8 cellular contexts compared by ENCODE assay signal in genomic region chr19:19539738-19540703, GRCh38. TPM values are rescaled to one million over a fixed set of nuclear protein-coding genes. Genes with fewer than 3 reads are reported as not detected.
DNase-seq lines count a peak whose midpoint lies in the region; ATAC-seq and TF ChIP-seq lines count a peak whose summit lies in the region.

No MANE protein-coding gene starts in this region.

- peaks cover 4% of the 10 kb centered on the region for H3K36me3 Mint-ChIP-seq in T-helper 2 cell treated with Interferon-gamma antibody and Interleukin-4, amounts not matched to agents 5 μg/mL and 100 μg/mL, for 36 hours (ENCODE audit: low read depth)
- peaks cover 9% of the 10 kb centered on the region for H3K36me3 Mint-ChIP-seq in endothelial cell (ENCODE audit: low read depth, unreplicated experiment)

- DNase-seq in COLO829 (ENCODE audit: low spot score) (peak; percentile 80), astrocyte of the hippocampus (ENCODE audit: low read depth, low spot score) (peak; percentile 83), left colon (peak; percentile 74 to 83), NCI-H2107 (lab: John Stamatoyannopoulos, UW) (no peak), endothelial cell (ENCODE audit: low spot score) (no peak), NOMO-1 (lab: John Stamatoyannopoulos, UW; ENCODE audit: unreplicated experiment in 2 of 2) (no peak)
- peak; percentile 60 for DNase-seq in T-helper 2 cell treated with Interferon-gamma antibody and Interleukin-4, amounts not matched to agents 5 μg/mL and 100 μg/mL, for 36 hours (ENCODE audit: low spot score)
- DNase-seq in stimulated activated CD8-positive, alpha-beta memory T cell treated with anti-CD3 and anti-CD28 coated beads, Interleukin-15, amount 100 ng/mL, for 24 hours (ENCODE audit: low read depth) = peak; percentile 38

- peak; percentile 57 for ATAC-seq in left colon

- TF ChIP-seq CTCF in endothelial cell (IDR thresholded peaks at IDR 0.05; ENCODE audit: unreplicated experiment) = no peak

- peaks cover 15% of the 10 kb centered on the region for H3K4me1 Mint-ChIP-seq in T-helper 2 cell treated with Interferon-gamma antibody and Interleukin-4, amounts not matched to agents 5 μg/mL and 100 μg/mL, for 36 hours (ENCODE audit: low read depth)
- no peaks in the 10 kb centered on the region for H3K4me1 Mint-ChIP-seq in endothelial cell (ENCODE audit: unreplicated experiment)

- H3K27ac Mint-ChIP-seq in T-helper 2 cell treated with Interferon-gamma antibody and Interleukin-4, amounts not matched to agents 5 μg/mL and 100 μg/mL, for 36 hours = peak overlapping the region; percentile 26
- no peak overlapping the region for H3K27ac Mint-ChIP-seq in endothelial cell (ENCODE audit: unreplicated experiment)

- peak overlapping the region; percentile 76 for H3K4me3 Mint-ChIP-seq in T-helper 2 cell treated with Interferon-gamma antibody and Interleukin-4, amounts not matched to agents 5 μg/mL and 100 μg/mL, for 36 hours
- H3K4me3 Mint-ChIP-seq in endothelial cell (ENCODE audit: unreplicated experiment) = no peak overlapping the region

- H3K9me3 Mint-ChIP-seq in T-helper 2 cell treated with Interferon-gamma antibody and Interleukin-4, amounts not matched to agents 5 μg/mL and 100 μg/mL, for 36 hours = no peaks in the 10 kb centered on the region
- H3K9me3 Mint-ChIP-seq in endothelial cell (ENCODE audit: unreplicated experiment) = no peaks in the 10 kb centered on the region

- peaks cover 21% of the 10 kb centered on the region for H3K27me3 Mint-ChIP-seq in T-helper 2 cell treated with Interferon-gamma antibody and Interleukin-4, amounts not matched to agents 5 μg/mL and 100 μg/mL, for 36 hours (ENCODE audit: low read depth)
- peaks cover 18% of the 10 kb centered on the region for H3K27me3 Mint-ChIP-seq in endothelial cell (ENCODE audit: unreplicated experiment)

- intact Hi-C loops in left colon (cut with DNase I, micrococcal nuclease) = loop anchor here (5.0 to 10.0 kb wide), 2 partner anchors 102 to 415 kb away; partner anchors contain the start of gene GMIP (in 1 of the 2)

RNA-seq across cellular contexts. Expression of gene CILP2, which starts 2.0 kb away (rescaled TPM):
- under 1 TPM; 0.09 to 0.11 TPM for total RNA-seq in left colon
- 0.23 TPM for total RNA-seq in endothelial cell (ENCODE audit: unreplicated experiment)

RNA-seq across cellular contexts. Expression of gene YJEFN3, which starts 11.3 kb away (rescaled TPM):
- 1 to 10 TPM; 4.6 to 4.9 TPM for total RNA-seq in left colon
- 5.2 TPM for total RNA-seq in endothelial cell (ENCODE audit: unreplicated experiment)

RNA-seq across cellular contexts. Expression of gene NDUFA13, which starts 24.0 kb away (rescaled TPM):
- total RNA-seq in left colon = 100 to 1,000 TPM; 430 to 489 TPM
- 278 TPM for total RNA-seq in endothelial cell (ENCODE audit: unreplicated experiment)

RNA-seq across cellular contexts. Expression of gene TSSK6, which starts 24.7 kb away (rescaled TPM):
- 1 to 10 TPM; 1.6 to 2.8 TPM for total RNA-seq in left colon
- 2.7 TPM for total RNA-seq in endothelial cell (ENCODE audit: unreplicated experiment)

Comparison
In these comparisons a context has a peak if more than half of its experiments do, and no peak if none do; other contexts are left out.
1. DNase-seq: peak in COLO829 (single experiment), T-helper 2 cell treated with Interferon-gamma antibody and Interleukin-4, amounts not matched to agents 5 μg/mL and 100 μg/mL, for 36 hours (single experiment), astrocyte of the hippocampus (single experiment), left colon (2 of 2) and stimulated activated CD8-positive, alpha-beta memory T cell treated with anti-CD3 and anti-CD28 coated beads, Interleukin-15, amount 100 ng/mL, for 24 hours (single experiment); none in NCI-H2107 (single experiment), endothelial cell (single experiment) and NOMO-1 (0 of 2).